In the genomic region with DNA sequence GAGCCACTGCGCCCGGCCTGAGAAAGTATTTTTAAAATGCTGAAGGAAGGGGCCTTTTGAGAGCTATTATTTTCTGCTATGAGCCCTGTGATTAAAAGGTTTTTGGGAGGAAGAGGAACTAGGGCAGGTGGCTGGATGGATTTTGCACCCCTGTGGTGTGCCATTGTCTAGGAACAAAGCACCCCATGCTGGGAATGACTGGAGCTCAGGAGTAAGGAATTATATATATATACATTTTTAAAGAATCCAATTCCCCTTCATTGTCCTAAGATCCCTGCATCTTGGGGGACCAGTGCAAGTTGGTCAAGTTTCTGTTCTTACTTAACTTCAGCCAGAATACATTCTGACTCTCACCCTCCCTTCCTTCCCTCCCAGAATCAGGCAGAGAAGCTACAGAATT, we compare ENCODE assay signal across 21 cellular contexts.
"Had no signal": no experiment of that assay in that cellular context is flagged by ENCODE, and none has a peak within 500 bp of the region (broad histone marks: within the 10 kb centered on the region; RNA-seq: fewer than 3 reads in every experiment).

No MANE protein-coding gene starts in this region.

- H3K4me1 ChIP-seq: ascending aorta, gastroesophageal sphincter, heart left ventricle, thyroid gland had no signal

- DNase-seq: activated CD4-positive, CD25-positive, alpha-beta regulatory T cell treated with anti-CD3 and anti-CD28 coated beads, Interleukin-2, amount 50 U/mL, for 72 hours; activated CD8-positive, alpha-beta memory T cell treated with anti-CD3 and anti-CD28 coated beads for 24 hours; activated CD8-positive, alpha-beta memory T cell treated with anti-CD3 and anti-CD28 coated beads, Interleukin-2, amount 50 U/mL, for 48 hours; activated gamma-delta T cell; heart left ventricle; kidney; nucleus accumbens; stimulated activated naive B cell treated with anti-CD40 and anti-IgM and Interleukin-4, amounts not matched to agents 10 μg/mL and 1 μg/mL and 100 μg/mL, for 72 hours; T-helper 1 cell; T-helper 9 cell; thyroid gland had no signal

- H3K4me3 ChIP-seq: ascending aorta, coronary artery, gastroesophageal sphincter, heart left ventricle, lung, thyroid gland had no signal

- H3K27me3 ChIP-seq: ascending aorta, heart left ventricle, thyroid gland had no signal

- H3K27ac Mint-ChIP-seq: activated naive CD4-positive, alpha-beta T cell treated with anti-CD3 and anti-CD28 coated beads, Interleukin-2, amount 50 U/mL, for 24 hours; mesothelial cell of epicardium; natural killer cell treated with Interleukin-12 subunit alpha and Interleukin-12 subunit beta and Interleukin-15 and Interleukin-18, amount 100 ng/mL, for 72 hours; stimulated activated naive B cell treated with anti-CD40 and anti-IgM and Interleukin-4, amounts not matched to agents 10 μg/mL and 1 μg/mL and 100 μg/mL, for 72 hours had no signal

- H3K9me3 Mint-ChIP-seq: activated naive CD4-positive, alpha-beta T cell treated with anti-CD3 and anti-CD28 coated beads, Interleukin-2, amount 50 U/mL, for 24 hours; mesothelial cell of epicardium had no signal

- H3K4me3 Mint-ChIP-seq: activated naive CD4-positive, alpha-beta T cell treated with anti-CD3 and anti-CD28 coated beads, Interleukin-2, amount 50 U/mL, for 24 hours; mesothelial cell of epicardium; natural killer cell treated with Interleukin-12 subunit alpha and Interleukin-12 subunit beta and Interleukin-15 and Interleukin-18, amount 100 ng/mL, for 72 hours; stimulated activated naive B cell treated with anti-CD40 and anti-IgM and Interleukin-4, amounts not matched to agents 10 μg/mL and 1 μg/mL and 100 μg/mL, for 72 hours had no signal

- H3K36me3 Mint-ChIP-seq: mesothelial cell of epicardium; natural killer cell treated with Interleukin-12 subunit alpha and Interleukin-12 subunit beta and Interleukin-15 and Interleukin-18, amount 100 ng/mL, for 72 hours; stimulated activated naive B cell treated with anti-CD40 and anti-IgM and Interleukin-4, amounts not matched to agents 10 μg/mL and 1 μg/mL and 100 μg/mL, for 72 hours had no signal

- H3K9me3 ChIP-seq: ascending aorta, heart left ventricle, thyroid gland had no signal

- H3K36me3 ChIP-seq: ascending aorta, gastroesophageal sphincter, heart left ventricle, thyroid gland had no signal

- H3K27ac ChIP-seq: ascending aorta, coronary artery, gastroesophageal sphincter, heart left ventricle, thyroid gland had no signal

- ATAC-seq: esophagus mucosa; gastroesophageal sphincter; heart left ventricle; left lobe of liver; natural killer cell treated with Interleukin-12 subunit alpha and Interleukin-12 subunit beta and Interleukin-15 and Interleukin-18, amount 100 ng/mL, for 72 hours; sciatic nerve; stimulated activated naive B cell treated with anti-CD40 and anti-IgM and Interleukin-4, amounts not matched to agents 10 μg/mL and 1 μg/mL and 100 μg/mL, for 72 hours had no signal

- H3K4me1 Mint-ChIP-seq: activated naive CD4-positive, alpha-beta T cell treated with anti-CD3 and anti-CD28 coated beads, Interleukin-2, amount 50 U/mL, for 24 hours; mesothelial cell of epicardium; stimulated activated naive B cell treated with anti-CD40 and anti-IgM and Interleukin-4, amounts not matched to agents 10 μg/mL and 1 μg/mL and 100 μg/mL, for 72 hours had no signal
